25 cellular contexts compared by ENCODE assay signal in the genomic region with DNA sequence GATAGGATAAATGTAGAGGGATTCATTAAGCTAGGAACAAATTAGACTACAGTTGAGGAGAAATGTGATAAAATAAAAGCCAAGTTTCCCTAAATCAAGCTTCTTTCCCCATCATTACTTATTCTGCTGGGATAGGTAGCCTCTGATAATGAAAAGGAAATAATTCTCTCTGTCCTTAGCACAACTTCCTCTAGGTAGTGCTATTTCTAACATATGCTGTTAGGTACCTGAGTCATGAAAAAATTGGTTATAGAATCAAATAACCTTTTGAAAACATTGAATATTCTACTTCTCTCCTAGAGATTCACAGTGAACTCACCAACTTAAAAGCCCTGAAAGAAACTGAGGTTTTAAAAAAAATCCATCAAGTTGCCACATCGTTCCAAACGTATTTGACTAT.
DNase-seq lines count a peak whose midpoint lies in the region; FAIRE-seq and TF ChIP-seq lines count a peak whose summit lies in the region.
"Had no signal": no experiment of that assay in that cellular context is flagged by ENCODE, and none has a peak within 500 bp of the region (broad histone marks: within the 10 kb centered on the region; RNA-seq: fewer than 3 reads in every experiment).

No MANE protein-coding gene starts in this region.

- H3K36me3 ChIP-seq in OCI-LY3 (replicated peaks; ENCODE audit: low read depth, low read length), result no peaks in the 10 kb centered on the region
- H3K36me3 ChIP-seq in bronchial epithelial cell (ENCODE audit: control insufficient read depth, insufficient read depth, low read length), result no peaks in the 10 kb centered on the region
- H3K36me3 ChIP-seq in neuron (ENCODE audit: insufficient read depth, low read length), result no peaks in the 10 kb centered on the region

- H2AFZ ChIP-seq in OCI-LY3 (ENCODE audit: low read depth, low read length) (no peak overlapping the region), neuron (ENCODE audit: low read depth, low read length) (peak overlapping the region; percentile 19)

- H3K9ac ChIP-seq in OCI-LY3 (ENCODE audit: low read length), result no peak overlapping the region

- FAIRE-seq in bronchial epithelial cell (lab: Jason Lieb, UNC) (no peak), frontal cortex (lab: Jason Lieb, UNC) (no peak)
- FAIRE-seq: astrocyte, GM12878 had no signal

- H3K4me1 ChIP-seq in OCI-LY3 (ENCODE audit: low read length), result no peaks in the 10 kb centered on the region
- H3K4me1 ChIP-seq in neuron (ENCODE audit: insufficient read depth, low read length), result no peaks in the 10 kb centered on the region

- H3K27ac ChIP-seq in OCI-LY3 (ENCODE audit: low read length), result no peak overlapping the region
- H3K27ac ChIP-seq: SK-N-MC had no signal

- peak; percentile 34 for TF ChIP-seq CTCF in OCI-LY3 (IDR thresholded peaks at IDR 0.05; ENCODE audit: low read depth, low read length)
- no peak for TF ChIP-seq CTCF in bronchial epithelial cell (IDR thresholded peaks at IDR 0.05; ENCODE audit: insufficient read depth, low read length, severe bottlenecking)

- H3K4me3 ChIP-seq in OCI-LY3 (ENCODE audit: low read length) (no peak overlapping the region), bronchial epithelial cell (ENCODE audit: low read depth, low read length) (no peak overlapping the region), neuron (ENCODE audit: low read length) (no peak overlapping the region)
- H3K4me3 ChIP-seq: GM12878, SK-N-MC, smooth muscle cell had no signal

- H3K27me3 ChIP-seq in OCI-LY3 (ENCODE audit: low read depth, low read length), result no peaks in the 10 kb centered on the region
- H3K27me3 ChIP-seq in bronchial epithelial cell (ENCODE audit: control insufficient read depth, insufficient read depth, low read length), result no peaks in the 10 kb centered on the region
- no peaks in the 10 kb centered on the region for H3K27me3 ChIP-seq in neuron (ENCODE audit: insufficient read depth, low read length)

- H3K79me2 ChIP-seq in OCI-LY3 (ENCODE audit: low read length), result no peaks in the 10 kb centered on the region

- H4K20me1 ChIP-seq in OCI-LY3 (ENCODE audit: insufficient read depth, low read length), result no peaks in the 10 kb centered on the region

- H3K9me3 ChIP-seq in OCI-LY3 (ENCODE audit: insufficient read depth, low read length), result no peaks in the 10 kb centered on the region
- H3K9me3 ChIP-seq in neuron (ENCODE audit: low read length), result no peaks in the 10 kb centered on the region

- H3K4me2 ChIP-seq in OCI-LY3 (ENCODE audit: low read length), result no peak overlapping the region
- H3K4me2 ChIP-seq: smooth muscle cell had no signal

- DNase-seq in DMS53 (lab: John Stamatoyannopoulos, UW) (peak; percentile 17), DMS53 treated with DMSO at 0.1 percent for 48 hours (lab: John Stamatoyannopoulos, UW; ENCODE audit: unreplicated experiment) (no peak), bronchial epithelial cell (ENCODE audit: low read depth) (peak; percentile 11), frontal cortex (ENCODE audit: low spot score in 2 of 2) (no peak), DMS 273 (lab: John Stamatoyannopoulos, UW; ENCODE audit: unreplicated experiment) (no peak)
- no peak for DNase-seq in activated CD4-positive, alpha-beta T cell treated with anti-CD3 and anti-CD28 coated beads for 48 hours
- DNase-seq: activated CD4-positive, alpha-beta T cell treated with anti-CD3 and anti-CD28 coated beads, Interleukin-2, amount 50 U/mL, for 4 hours; activated CD8-positive, alpha-beta memory T cell treated with anti-CD3 and anti-CD28 coated beads, Interleukin-2, amount 50 U/mL, for 4 hours; activated naive CD8-positive, alpha-beta T cell treated with anti-CD3 and anti-CD28 coated beads, Interleukin-2, amount 10 ng/mL, durations not matched to agents 7 days and 5 days; DND-41; IMR-90; mesenchymal stem cell; NCI-H1105 treated with DMSO at 0.1 percent for 48 hours; NCI-H446 treated with DMSO at 0.1 percent for 48 hours; occipital lobe; retina; RPMI8226; stimulated activated CD4-positive, alpha-beta T cell treated with anti-CD3 and anti-CD28 coated beads, Interleukin-2, amount 100 ng/mL, for 48 hours; substantia nigra had no signal

Comparison
In these comparisons a context has a peak if more than half of its experiments do, and no peak if none do; other contexts are left out.
1. DNase-seq: peak in DMS53 (single experiment) and bronchial epithelial cell (single experiment); none in DMS53 treated with DMSO at 0.1 percent for 48 hours (single experiment), frontal cortex (0 of 2), DMS 273 (single experiment) and activated CD4-positive, alpha-beta T cell treated with anti-CD3 and anti-CD28 coated beads for 48 hours (single experiment).